ENCODE assay signal across 17 cellular contexts in the genomic region with DNA sequence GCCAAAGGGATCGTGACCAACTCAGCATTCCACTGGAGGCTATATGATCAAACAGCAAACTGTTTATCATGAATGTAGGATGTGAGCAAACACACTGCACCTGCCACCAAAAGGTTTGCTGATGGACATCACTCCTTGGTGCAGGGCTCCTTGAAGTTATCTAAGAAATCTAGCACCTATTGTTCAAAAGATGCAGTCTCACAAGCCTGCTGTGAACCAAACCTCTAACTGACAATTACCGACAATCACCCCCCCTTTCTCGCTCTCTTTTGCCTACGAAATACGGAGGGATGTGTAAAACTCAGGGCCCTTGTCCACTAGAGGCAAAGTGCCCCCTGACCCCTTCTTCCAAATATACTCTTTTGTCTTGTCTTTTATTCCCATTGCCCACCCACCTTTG. TPM values are rescaled to one million over a fixed set of nuclear protein-coding genes. Genes with fewer than 3 reads are reported as not detected.
DNase-seq lines count a peak whose midpoint lies in the region; FAIRE-seq and TF ChIP-seq lines count a peak whose summit lies in the region.
"Had no signal": no experiment of that assay in that cellular context is flagged by ENCODE, and none has a peak within 500 bp of the region (broad histone marks: within the 10 kb centered on the region; RNA-seq: fewer than 3 reads in every experiment).

No MANE protein-coding gene starts in this region.

- H3K56ac ChIP-seq in mesendoderm (ENCODE audit: low read length): peak overlapping the region; percentile 45

- peaks cover 20% of the 10 kb centered on the region for H3K4me1 Mint-ChIP-seq in astrocyte (ENCODE audit: low read depth, unreplicated experiment)

- H4K20me1 ChIP-seq in GM23248 (ENCODE audit: insufficient read depth) (peaks cover 16% of the 10 kb centered on the region), astrocyte (ENCODE audit: insufficient read depth, low read length) (peaks cover 21% of the 10 kb centered on the region), smooth muscle cell (ENCODE audit: low read depth) (peaks cover 24% of the 10 kb centered on the region)

- no peak overlapping the region for H2BK5ac ChIP-seq in mesendoderm (ENCODE audit: low read length)

- whole genome bisulfite sequencing in GM23248 (ENCODE audit: low coverage in 1 of 2, low lambda C conversion rate in 2 of 2, missing lambda C conversion rate in 2 of 2), 2 experiments: 82 to 88% methylated on average over 5 of the region's 5 CpGs
- WGBS in mesendoderm (ENCODE audit: extremely low coverage, insufficient coverage, low lambda C conversion rate): no CpG with 5 or more reads among the region's 5 CpGs
- 95% methylated on average over 5 of the region's 5 CpGs for WGBS in smooth muscle cell (ENCODE audit: low lambda C conversion rate)

- DNase-seq in GM23248 (no peak), astrocyte (ENCODE audit: low read depth) (no peak), mesendoderm (peak; percentile 87), smooth muscle cell (lab: John Stamatoyannopoulos, UW; ENCODE audit: unreplicated experiment) (no peak), iPS-NIHi11 (ENCODE audit: low spot score) (no peak), hippocampal formation (lab: John Stamatoyannopoulos, UW) (no peak), middle frontal gyrus (ENCODE audit: extremely low spot score, low spot score) (no peak)
- DNase-seq: C1 segment of cervical spinal cord; CD4-positive, alpha-beta T cell; DMS79 treated with DMSO at 0.1 percent for 48 hours; EL had no signal

- H2AK5ac ChIP-seq in mesendoderm (ENCODE audit: low read length): no peak overlapping the region

- peaks cover 35% of the 10 kb centered on the region for H3F3A ChIP-seq in GM23248 (ENCODE audit: insufficient read depth)
- H3F3A ChIP-seq in smooth muscle cell (ENCODE audit: low read depth): peaks cover 4% of the 10 kb centered on the region

- H3K4me3 ChIP-seq in GM23248 (no peak overlapping the region), astrocyte (ENCODE audit: insufficient read depth, low read depth, low read length) (no peak overlapping the region), mesendoderm (ENCODE audit: low read length) (no peak overlapping the region), smooth muscle cell (no peak overlapping the region)

- TF ChIP-seq CTCF in astrocyte (IDR thresholded peaks at IDR 0.05; ENCODE audit: insufficient read depth, low read depth, low read length) (no peak), smooth muscle cell (IDR thresholded peaks at IDR 0.05; ENCODE audit: borderline replicate concordance, insufficient read depth, poor library complexity, severe bottlenecking) (no peak)

- no peak for FAIRE-seq in astrocyte (lab: Jason Lieb, UNC)
- FAIRE-seq: A204.1, G401.6, GM12891, GM19239 had no signal

- H3K4ac ChIP-seq in mesendoderm (ENCODE audit: low read depth, low read length): no peak overlapping the region

- H3K4me3 Mint-ChIP-seq in astrocyte (ENCODE audit: unreplicated experiment): peak overlapping the region; percentile 64
- H3K4me3 Mint-ChIP-seq: B cell had no signal

- peaks cover 2% of the 10 kb centered on the region for H3K79me1 ChIP-seq in mesendoderm (ENCODE audit: low read length)

- no peaks in the 10 kb centered on the region for H3K9me3 Mint-ChIP-seq in astrocyte (ENCODE audit: unreplicated experiment)
- H3K9me3 Mint-ChIP-seq: CD4-positive, alpha-beta T cell had no signal

- no peak overlapping the region for H2BK15ac ChIP-seq in mesendoderm (replicated peaks; ENCODE audit: low read depth)

- H4K8ac ChIP-seq in mesendoderm (ENCODE audit: low read depth, low read length): no peak overlapping the region

- no peak overlapping the region for H3K23ac ChIP-seq in mesendoderm (ENCODE audit: low read length)

- peak overlapping the region; percentile 32; the same call in 1 of the 2 replicates for H3K27ac ChIP-seq in GM23248
- H3K27ac ChIP-seq in astrocyte (ENCODE audit: low read depth, low read length): no peak overlapping the region
- no peak overlapping the region for H3K27ac ChIP-seq in mesendoderm (ENCODE audit: low read depth, low read length)
- peak overlapping the region; percentile 56 for H3K27ac ChIP-seq in smooth muscle cell (ENCODE audit: low read depth)
- H3K27ac ChIP-seq: HL-60 had no signal

- no peak overlapping the region for H3K4me2 ChIP-seq in GM23248 (ENCODE audit: unreplicated experiment)
- H3K4me2 ChIP-seq in astrocyte (ENCODE audit: low read length): no peak overlapping the region
- H3K4me2 ChIP-seq in mesendoderm (ENCODE audit: low read length): no peak overlapping the region
- no peak overlapping the region for H3K4me2 ChIP-seq in smooth muscle cell

- no peak overlapping the region for H2BK120ac ChIP-seq in mesendoderm (ENCODE audit: low read depth, low read length)

- H3K27me3 Mint-ChIP-seq in astrocyte (ENCODE audit: low read depth, unreplicated experiment): no peaks in the 10 kb centered on the region
- H3K27me3 Mint-ChIP-seq: B cell; CD4-positive, alpha-beta T cell had no signal

- no peak overlapping the region for H3K9ac ChIP-seq in GM23248
- no peak overlapping the region for H3K9ac ChIP-seq in astrocyte (ENCODE audit: low read length)
- H3K9ac ChIP-seq in mesendoderm (ENCODE audit: low read length): no peak overlapping the region
- no peak overlapping the region for H3K9ac ChIP-seq in smooth muscle cell (ENCODE audit: low read depth)

- no peaks in the 10 kb centered on the region for H3K36me3 ChIP-seq in GM23248 (ENCODE audit: low read depth)
- H3K36me3 ChIP-seq in astrocyte (ENCODE audit: insufficient read depth, low read length): no peaks in the 10 kb centered on the region
- H3K36me3 ChIP-seq in mesendoderm (ENCODE audit: control insufficient read depth, insufficient read depth, low read length): no peaks in the 10 kb centered on the region
- H3K36me3 ChIP-seq in smooth muscle cell (ENCODE audit: low read depth): no peaks in the 10 kb centered on the region

- H3K9me3 ChIP-seq in GM23248 (ENCODE audit: low read depth): no peaks in the 10 kb centered on the region
- H3K9me3 ChIP-seq in astrocyte (ENCODE audit: insufficient read depth, low read depth, low read length): no peaks in the 10 kb centered on the region
- no peaks in the 10 kb centered on the region for H3K9me3 ChIP-seq in smooth muscle cell (replicated peaks; ENCODE audit: low read depth)

- H4K5ac ChIP-seq in mesendoderm (ENCODE audit: low read length): no peak overlapping the region

- H3K18ac ChIP-seq in mesendoderm (ENCODE audit: low read length): no peak overlapping the region

- H3K4me1 ChIP-seq in GM23248 (ENCODE audit: insufficient read depth) (peaks cover 32% of the 10 kb centered on the region), astrocyte (ENCODE audit: insufficient read depth, low read length) (peaks cover 26% of the 10 kb centered on the region), mesendoderm (ENCODE audit: control insufficient read depth, low read depth, low read length) (peaks cover 18% of the 10 kb centered on the region), smooth muscle cell (ENCODE audit: low read depth) (peaks cover 20% of the 10 kb centered on the region)

- in situ Hi-C loops in GM23248 (cut with MboI): no loop called here

- peak overlapping the region; percentile 59 for H3K27ac Mint-ChIP-seq in astrocyte (ENCODE audit: unreplicated experiment)
- H3K27ac Mint-ChIP-seq: B cell; CD4-positive, alpha-beta T cell had no signal

- H3K9me2 ChIP-seq in GM23248 (ENCODE audit: insufficient read depth): no peaks in the 10 kb centered on the region

- H3K27me3 ChIP-seq in GM23248 (replicated peaks; ENCODE audit: insufficient read depth) (no peaks in the 10 kb centered on the region), astrocyte (ENCODE audit: insufficient read depth, low read length) (no peaks in the 10 kb centered on the region), mesendoderm (ENCODE audit: insufficient read depth, low read length, poor library complexity) (no peaks in the 10 kb centered on the region), smooth muscle cell (ENCODE audit: low read depth) (no peaks in the 10 kb centered on the region)

- 0 out of 2 replicates have a peak overlapping the region, but pooled peaks have one; percentile 8 for H2AFZ ChIP-seq in GM23248
- no peak overlapping the region for H2AFZ ChIP-seq in astrocyte (ENCODE audit: low read depth, low read length)
- H2AFZ ChIP-seq in smooth muscle cell (ENCODE audit: low read depth): no peak overlapping the region

- peaks cover 25% of the 10 kb centered on the region for H3K79me2 ChIP-seq in GM23248 (ENCODE audit: insufficient read depth)
- H3K79me2 ChIP-seq in astrocyte (ENCODE audit: insufficient read depth, low read length): peaks cover 26% of the 10 kb centered on the region
- H3K79me2 ChIP-seq in mesendoderm (ENCODE audit: control insufficient read depth, insufficient read depth, low read length): peaks cover 23% of the 10 kb centered on the region
- peaks cover 25% of the 10 kb centered on the region for H3K79me2 ChIP-seq in smooth muscle cell (ENCODE audit: low read depth)

- peaks cover 3% of the 10 kb centered on the region for H3K36me3 Mint-ChIP-seq in astrocyte (ENCODE audit: low read depth, unreplicated experiment)

RNA-seq across cellular contexts. Expression of gene CLTA, which starts 2.5 kb away (rescaled TPM):
- total RNA-seq in GM23248 (2014; rRNA removed; shearing (Covaris generic)): 230 and 240 TPM in 2 replicates
- 218 and 229 TPM in 2 replicates for polyA plus RNA-seq in GM23248 (2016; fragmentation: Nextera tagmentation; extraction: Ambion mirVana)
- 386 and 424 TPM in 2 replicates for total RNA-seq in astrocyte
- polyA plus RNA-seq in mesendoderm (2013, experiment 1 of 2): 250 TPM
- 248 TPM for polyA plus RNA-seq in mesendoderm (2013, experiment 2 of 2)
- total RNA-seq in smooth muscle cell: 226 and 246 TPM in 2 replicates
- 206 and 239 TPM in 2 replicates for polyA plus RNA-seq in smooth muscle cell

RNA-seq across cellular contexts. Expression of gene CCIN, which starts 19.0 kb away (rescaled TPM):
- 0.51 and 2.8 TPM in 2 replicates for total RNA-seq in GM23248 (2014; rRNA removed; shearing (Covaris generic))
- polyA plus RNA-seq in GM23248 (2016; fragmentation: Nextera tagmentation; extraction: Ambion mirVana) (1.4 and 2.5 TPM in 2 replicates), smooth muscle cell (0.14 and 1.3 TPM in 2 replicates)
- total RNA-seq in astrocyte (1.1 and 1.9 TPM in 2 replicates), smooth muscle cell (0.31 TPM in 1 of 2 replicates, not detected in the other)
- 0.44 TPM for polyA plus RNA-seq in mesendoderm (2013, experiment 1 of 2)
- polyA plus RNA-seq in mesendoderm (2013, experiment 2 of 2): 0.56 TPM
- total RNA-seq: B cell had no signal

RNA-seq across cellular contexts. Expression of gene GLIPR2, which starts 51.7 kb away (rescaled TPM):
- 27.5 and 32.9 TPM in 2 replicates for total RNA-seq in GM23248 (2014; rRNA removed; shearing (Covaris generic))
- polyA plus RNA-seq in GM23248 (2016; fragmentation: Nextera tagmentation; extraction: Ambion mirVana) (43.4 and 47.5 TPM in 2 replicates), smooth muscle cell (91.1 and 121 TPM in 2 replicates)
- total RNA-seq in astrocyte (150 and 157 TPM in 2 replicates), smooth muscle cell (30.7 and 35.8 TPM in 2 replicates)
- polyA plus RNA-seq in mesendoderm (2013, experiment 1 of 2): 9.8 TPM
- polyA plus RNA-seq in mesendoderm (2013, experiment 2 of 2): 10.0 TPM

Comparison
In these comparisons a context has a peak if more than half of its experiments do, and no peak if none do; other contexts are left out.
1. H3K27ac ChIP-seq: peak in GM23248 (single experiment) and smooth muscle cell (single experiment); none in astrocyte (single experiment) and mesendoderm (single experiment).